Comparison of ENCODE assay signal across 27 cellular contexts in genomic region chr1:43850599-43851233, GRCh38.
"Had no signal": no experiment of that assay in that cellular context is flagged by ENCODE, and none has a peak within 500 bp of the region (broad histone marks: within the 10 kb centered on the region; RNA-seq: fewer than 3 reads in every experiment).

No MANE protein-coding gene starts in this region.

- H3K9me3 Mint-ChIP-seq: activated T-cell treated with anti-CD3 and anti-CD28 coated beads, Interleukin-2, amount 50 U/mL, for 4 hours; activated T-helper 17 cell treated with anti-CD3 and anti-CD28 coated beads, Interleukin-2, amount 50 U/mL, for 72 hours; natural killer cell treated with Interleukin-12 subunit alpha and Interleukin-12 subunit beta and Interleukin-15 and Interleukin-18, amount 100 ng/mL, for 72 hours; stimulated activated effector memory CD8-positive, alpha-beta T cell treated with anti-CD3 and anti-CD28 coated beads, Interleukin-12 subunit alpha, Interleukin-12 subunit beta, amount 100 ng/mL, for 72 hours; stimulated activated naive CD8-positive, alpha-beta T cell treated with anti-CD3 and anti-CD28 coated beads, Interleukin-15, Interleukin-2, amounts not matched to agents 100 ng/mL and 50 ng/mL, for 24 hours; T-helper 1 cell treated with Interleukin-12 subunit alpha and Interleukin-12 subunit beta and Interleukin-4 antibody, amounts not matched to agents 30 μg/mL and 1 μg/mL, for 36 hours had no signal

- H3K9me3 ChIP-seq: left ventricle myocardium inferior, mucosa of descending colon, thoracic aorta, uterus had no signal

- H3K27ac Mint-ChIP-seq: activated T-helper 17 cell treated with anti-CD3 and anti-CD28 coated beads, Interleukin-2, amount 50 U/mL, for 72 hours; natural killer cell treated with Interleukin-12 subunit alpha and Interleukin-12 subunit beta and Interleukin-15 and Interleukin-18, amount 100 ng/mL, for 72 hours; stimulated activated effector memory CD8-positive, alpha-beta T cell treated with anti-CD3 and anti-CD28 coated beads, Interleukin-12 subunit alpha, Interleukin-12 subunit beta, amount 100 ng/mL, for 72 hours; stimulated activated naive CD8-positive, alpha-beta T cell treated with anti-CD3 and anti-CD28 coated beads, Interleukin-15, Interleukin-2, amounts not matched to agents 100 ng/mL and 50 ng/mL, for 24 hours; T-helper 1 cell treated with Interleukin-12 subunit alpha and Interleukin-12 subunit beta and Interleukin-4 antibody, amounts not matched to agents 30 μg/mL and 1 μg/mL, for 36 hours had no signal

- H3K4me3 ChIP-seq: left ventricle myocardium inferior, mucosa of descending colon, skin epidermis, thoracic aorta, uterus had no signal

- H3K4me3 Mint-ChIP-seq: activated T-cell treated with anti-CD3 and anti-CD28 coated beads, Interleukin-2, amount 50 U/mL, for 4 hours; activated T-helper 17 cell treated with anti-CD3 and anti-CD28 coated beads, Interleukin-2, amount 50 U/mL, for 72 hours; natural killer cell treated with Interleukin-12 subunit alpha and Interleukin-12 subunit beta and Interleukin-15 and Interleukin-18, amount 100 ng/mL, for 72 hours; stimulated activated effector memory CD8-positive, alpha-beta T cell treated with anti-CD3 and anti-CD28 coated beads, Interleukin-12 subunit alpha, Interleukin-12 subunit beta, amount 100 ng/mL, for 72 hours; stimulated activated naive CD8-positive, alpha-beta T cell treated with anti-CD3 and anti-CD28 coated beads, Interleukin-15, Interleukin-2, amounts not matched to agents 100 ng/mL and 50 ng/mL, for 24 hours; T-helper 1 cell treated with Interleukin-12 subunit alpha and Interleukin-12 subunit beta and Interleukin-4 antibody, amounts not matched to agents 30 μg/mL and 1 μg/mL, for 36 hours had no signal

- FAIRE-seq: astrocyte, TTC549 had no signal

- H3K36me3 Mint-ChIP-seq: natural killer cell treated with Interleukin-12 subunit alpha and Interleukin-12 subunit beta and Interleukin-15 and Interleukin-18, amount 100 ng/mL, for 72 hours; stimulated activated effector memory CD8-positive, alpha-beta T cell treated with anti-CD3 and anti-CD28 coated beads, Interleukin-12 subunit alpha, Interleukin-12 subunit beta, amount 100 ng/mL, for 72 hours had no signal

- H3K36me3 ChIP-seq: brain microvascular endothelial cell, thoracic aorta, uterus had no signal

- H3K4me1 ChIP-seq: uterus had no signal

- H3K27me3 ChIP-seq: brain microvascular endothelial cell, uterus had no signal

- H3K27ac ChIP-seq: brain microvascular endothelial cell, left ventricle myocardium inferior, skin epidermis, thoracic aorta, uterus, VCaP had no signal

- DNase-seq: activated CD4-positive, alpha-beta T cell treated with anti-CD3 and anti-CD28 coated beads for 4 hours; activated CD4-positive, alpha-beta T cell treated with anti-CD3 and anti-CD28 coated beads, Interleukin-2, amount 50 U/mL, for 4 hours; activated CD8-positive, alpha-beta memory T cell treated with anti-CD3 and anti-CD28 coated beads, Interleukin-2, amount 50 U/mL, for 48 hours; activated gamma-delta T cell treated with Interleukin-2 at 50 U/mL for 16 hours; activated naive CD4-positive, alpha-beta T cell treated with anti-CD3 and anti-CD28 coated beads, Interleukin-2, amount 50 U/mL, for 16 hours; activated T-cell treated with anti-CD3 and anti-CD28 coated beads, Interleukin-2, amount 50 U/mL, for 4 hours; amniotic stem cell; brain microvascular endothelial cell; cortex of kidney; foreskin melanocyte; left ventricle myocardium inferior; mucosa of descending colon; stimulated activated CD4-positive, alpha-beta T cell treated with anti-CD3 and anti-CD28 coated beads, Interleukin-4, amount 100 ng/mL, for 24 hours; T-helper 9 cell; trophoblast cell; uterus had no signal

- ATAC-seq: activated T-cell treated with anti-CD3 and anti-CD28 coated beads, Interleukin-2, amount 50 U/mL, for 4 hours; activated T-helper 17 cell treated with anti-CD3 and anti-CD28 coated beads, Interleukin-2, amount 50 U/mL, for 72 hours; mucosa of descending colon; natural killer cell treated with Interleukin-12 subunit alpha and Interleukin-12 subunit beta and Interleukin-15 and Interleukin-18, amount 100 ng/mL, for 72 hours; sciatic nerve; stimulated activated effector memory CD8-positive, alpha-beta T cell treated with anti-CD3 and anti-CD28 coated beads, Interleukin-12 subunit alpha, Interleukin-12 subunit beta, amount 100 ng/mL, for 72 hours had no signal

- H3K27me3 Mint-ChIP-seq: activated T-helper 17 cell treated with anti-CD3 and anti-CD28 coated beads, Interleukin-2, amount 50 U/mL, for 72 hours; natural killer cell treated with Interleukin-12 subunit alpha and Interleukin-12 subunit beta and Interleukin-15 and Interleukin-18, amount 100 ng/mL, for 72 hours; stimulated activated naive CD8-positive, alpha-beta T cell treated with anti-CD3 and anti-CD28 coated beads, Interleukin-15, Interleukin-2, amounts not matched to agents 100 ng/mL and 50 ng/mL, for 24 hours had no signal
